Comparison of ENCODE assay signal across 2 cellular contexts in genomic region chr13:94408300-94409036, GRCh38.
TF ChIP-seq lines count a peak whose summit lies in the region.

No MANE protein-coding gene starts in this region.

TF ChIP-seq in IMR-90, 13 proteins besides CTCF, POLR2A, EP300 and RAD21 (continued from another document):
- TF ChIP-seq BHLHE40 (IDR thresholded peaks at IDR 0.05; ENCODE audit: low read depth, low read length): no peak

TF ChIP-seq in K562, 482 proteins besides CTCF, POLR2A, EP300 and RAD21:
- TF ChIP-seq AFF1 (IDR thresholded peaks at IDR 0.05; ENCODE audit: low read depth in 1 of 2, partially characterized antibody in 2 of 2) (no peak), MLLT1 (IDR thresholded peaks at IDR 0.05) (no peak), MAFG (tag; conservative IDR thresholded peaks at IDR 0.05) (peak; percentile 69), KDM5B (IDR thresholded peaks at IDR 0.05; ENCODE audit: insufficient replicate concordance, low read depth, low read length) (no peak), BRF1 (IDR thresholded peaks at IDR 0.05; ENCODE audit: borderline replicate concordance, extremely low read depth, insufficient read length) (no peak), ZNF24 (IDR thresholded peaks at IDR 0.05) (no peak), MAFF (IDR thresholded peaks at IDR 0.05; ENCODE audit: low read length) (peak; percentile 57; the same call in 1 of the 2 replicates), USF2 (CRISPR knock-in tag; IDR thresholded peaks at IDR 0.05) (no peak), ZNF316 (IDR thresholded peaks at IDR 0.05) (peak; percentile 72), HNRNPL (IDR thresholded peaks at IDR 0.05; ENCODE audit: low read depth, low read length) (no peak), CGGBP1 (CRISPR knock-in tag; IDR thresholded peaks at IDR 0.05) (no peak), BCOR (IDR thresholded peaks at IDR 0.05) (no peak), ZNF197 (CRISPR knock-in tag; IDR thresholded peaks at IDR 0.05; ENCODE audit: low read depth) (no peak), E2F6 (IDR thresholded peaks at IDR 0.05; ENCODE audit: borderline replicate concordance in 1 of 2, extremely low read depth in 1 of 2, insufficient read depth in 1 of 2, insufficient read length in 1 of 2, low read depth in 1 of 2, low read length in 1 of 2, poor library complexity in 1 of 2, severe bottlenecking in 1 of 2) (no peak), ZNF212 (CRISPR knock-in tag; IDR thresholded peaks at IDR 0.05) (no peak), YY1 (IDR thresholded peaks at IDR 0.05; ENCODE audit: borderline replicate concordance in 1 of 3, control insufficient read depth in 1 of 3, extremely low read depth in 1 of 3, insufficient read depth in 3 of 3, insufficient read length in 1 of 3, insufficient replicate concordance in 2 of 3, low read depth in 1 of 3, low read length in 2 of 3) (no peak), SMC3 (conservative IDR thresholded peaks at IDR 0.05; ENCODE audit: insufficient read depth, low read depth, low read length) (no peak), TAF1 (IDR thresholded peaks at IDR 0.05; ENCODE audit: control insufficient read depth, extremely low read depth, insufficient read depth, low read length, severe bottlenecking) (no peak), ZBED1 (IDR thresholded peaks at IDR 0.05) (no peak), C11orf30 (IDR thresholded peaks at IDR 0.05; ENCODE audit: low read depth) (peak; percentile 51; the same call in 1 of the 2 replicates), BRD4 (IDR thresholded peaks at IDR 0.05) (no peak), GABPA (tag; conservative IDR thresholded peaks at IDR 0.05; ENCODE audit: low read depth) (0 out of 2 replicates have a peak, but pooled peaks have one; percentile 24), HEY1 (CRISPR knock-in tag; IDR thresholded peaks at IDR 0.05; ENCODE audit: borderline replicate concordance) (no peak), MAFK (IDR thresholded peaks at IDR 0.05; ENCODE audit: low read length) (peak; percentile 27; the same call in 1 of the 2 replicates), ZNF274 (IDR thresholded peaks at IDR 0.05; ENCODE audit: borderline replicate concordance, low read depth, low read length) (no peak), SOX6 (IDR thresholded peaks at IDR 0.05) (no peak), POLR2G (IDR thresholded peaks at IDR 0.05; ENCODE audit: low read depth, low read length) (no peak)
- TF ChIP-seq, protein P1, sequence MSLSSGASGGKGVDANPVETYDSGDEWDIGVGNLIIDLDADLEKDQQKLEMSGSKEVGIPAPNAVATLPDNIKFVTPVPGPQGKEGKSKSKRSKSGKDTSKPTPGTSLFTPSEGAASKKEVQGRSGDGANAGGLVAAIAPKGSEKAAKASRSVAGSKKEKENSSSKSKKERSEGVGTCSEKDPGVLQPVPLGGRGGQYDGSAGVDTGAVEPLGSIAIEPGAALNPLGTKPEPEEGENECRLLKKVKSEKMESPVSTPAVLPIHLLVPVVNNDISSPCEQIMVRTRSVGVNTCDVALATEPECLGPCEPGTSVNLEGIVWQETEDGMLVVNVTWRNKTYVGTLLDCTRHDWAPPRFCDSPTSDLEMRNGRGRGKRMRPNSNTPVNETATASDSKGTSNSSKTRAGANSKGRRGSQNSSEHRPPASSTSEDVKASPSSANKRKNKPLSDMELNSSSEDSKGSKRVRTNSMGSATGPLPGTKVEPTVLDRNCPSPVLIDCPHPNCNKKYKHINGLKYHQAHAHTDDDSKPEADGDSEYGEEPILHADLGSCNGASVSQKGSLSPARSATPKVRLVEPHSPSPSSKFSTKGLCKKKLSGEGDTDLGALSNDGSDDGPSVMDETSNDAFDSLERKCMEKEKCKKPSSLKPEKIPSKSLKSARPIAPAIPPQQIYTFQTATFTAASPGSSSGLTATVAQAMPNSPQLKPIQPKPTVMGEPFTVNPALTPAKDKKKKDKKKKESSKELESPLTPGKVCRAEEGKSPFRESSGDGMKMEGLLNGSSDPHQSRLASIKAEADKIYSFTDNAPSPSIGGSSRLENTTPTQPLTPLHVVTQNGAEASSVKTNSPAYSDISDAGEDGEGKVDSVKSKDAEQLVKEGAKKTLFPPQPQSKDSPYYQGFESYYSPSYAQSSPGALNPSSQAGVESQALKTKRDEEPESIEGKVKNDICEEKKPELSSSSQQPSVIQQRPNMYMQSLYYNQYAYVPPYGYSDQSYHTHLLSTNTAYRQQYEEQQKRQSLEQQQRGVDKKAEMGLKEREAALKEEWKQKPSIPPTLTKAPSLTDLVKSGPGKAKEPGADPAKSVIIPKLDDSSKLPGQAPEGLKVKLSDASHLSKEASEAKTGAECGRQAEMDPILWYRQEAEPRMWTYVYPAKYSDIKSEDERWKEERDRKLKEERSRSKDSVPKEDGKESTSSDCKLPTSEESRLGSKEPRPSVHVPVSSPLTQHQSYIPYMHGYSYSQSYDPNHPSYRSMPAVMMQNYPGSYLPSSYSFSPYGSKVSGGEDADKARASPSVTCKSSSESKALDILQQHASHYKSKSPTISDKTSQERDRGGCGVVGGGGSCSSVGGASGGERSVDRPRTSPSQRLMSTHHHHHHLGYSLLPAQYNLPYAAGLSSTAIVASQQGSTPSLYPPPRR (CRISPR knock-in tag; IDR thresholded peaks at IDR 0.05; ENCODE audit: borderline replicate concordance): no peak
TF ChIP-seq in K562: peak in this region for 6.
